In the genomic region with DNA sequence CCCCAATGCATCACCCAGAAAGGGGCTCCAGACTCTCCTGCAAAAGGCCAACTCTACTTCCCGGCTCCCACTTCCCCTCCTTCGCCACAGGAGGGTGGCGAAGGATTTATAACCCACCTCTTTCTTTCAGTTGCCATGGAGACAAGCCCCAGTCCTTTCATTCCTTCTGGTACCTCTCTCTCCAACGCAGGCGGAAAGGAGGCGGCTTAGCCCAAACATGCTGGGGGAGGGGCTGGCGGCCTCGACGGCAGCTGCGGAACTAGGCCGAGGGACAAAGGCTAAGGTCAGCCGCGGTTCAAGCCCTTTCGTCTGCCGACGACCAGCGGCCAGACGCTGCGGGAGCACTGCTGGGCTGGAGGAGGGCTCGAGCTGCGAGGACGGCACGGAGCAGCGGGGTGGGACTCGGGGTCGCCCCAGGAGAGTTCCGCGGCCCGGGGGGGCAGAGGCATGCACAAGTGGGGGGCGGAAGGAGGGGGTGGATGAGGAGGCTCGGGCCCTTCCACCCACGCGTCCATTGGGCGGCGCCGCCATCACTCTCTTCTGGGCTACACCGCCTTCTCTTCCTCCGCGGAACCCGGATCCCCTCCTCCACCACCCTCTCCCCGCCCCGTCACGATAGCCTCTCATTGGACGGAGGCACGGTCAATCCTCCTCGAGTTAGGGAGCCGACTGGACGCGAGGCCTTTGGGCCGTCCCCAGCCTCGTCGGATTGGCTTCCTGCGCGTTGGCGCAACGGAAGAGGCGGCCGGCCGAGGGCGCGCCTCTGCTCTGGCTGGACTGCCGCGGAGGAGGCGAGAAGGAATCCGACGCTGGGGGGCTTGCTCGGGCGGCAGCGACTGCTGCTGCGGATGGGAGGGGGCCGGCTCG, we compare ENCODE assay signal across 1 cellular context.
TF ChIP-seq lines count a peak whose summit lies in the region.

A gene (plus strand): TSS at position 766 of the 867 bp plus-strand sequence.

TF ChIP-seq in HepG2, 621 proteins besides CTCF, POLR2A, EP300 and RAD21 (continued from another document and continues in another):
- TF ChIP-seq, protein P1, sequence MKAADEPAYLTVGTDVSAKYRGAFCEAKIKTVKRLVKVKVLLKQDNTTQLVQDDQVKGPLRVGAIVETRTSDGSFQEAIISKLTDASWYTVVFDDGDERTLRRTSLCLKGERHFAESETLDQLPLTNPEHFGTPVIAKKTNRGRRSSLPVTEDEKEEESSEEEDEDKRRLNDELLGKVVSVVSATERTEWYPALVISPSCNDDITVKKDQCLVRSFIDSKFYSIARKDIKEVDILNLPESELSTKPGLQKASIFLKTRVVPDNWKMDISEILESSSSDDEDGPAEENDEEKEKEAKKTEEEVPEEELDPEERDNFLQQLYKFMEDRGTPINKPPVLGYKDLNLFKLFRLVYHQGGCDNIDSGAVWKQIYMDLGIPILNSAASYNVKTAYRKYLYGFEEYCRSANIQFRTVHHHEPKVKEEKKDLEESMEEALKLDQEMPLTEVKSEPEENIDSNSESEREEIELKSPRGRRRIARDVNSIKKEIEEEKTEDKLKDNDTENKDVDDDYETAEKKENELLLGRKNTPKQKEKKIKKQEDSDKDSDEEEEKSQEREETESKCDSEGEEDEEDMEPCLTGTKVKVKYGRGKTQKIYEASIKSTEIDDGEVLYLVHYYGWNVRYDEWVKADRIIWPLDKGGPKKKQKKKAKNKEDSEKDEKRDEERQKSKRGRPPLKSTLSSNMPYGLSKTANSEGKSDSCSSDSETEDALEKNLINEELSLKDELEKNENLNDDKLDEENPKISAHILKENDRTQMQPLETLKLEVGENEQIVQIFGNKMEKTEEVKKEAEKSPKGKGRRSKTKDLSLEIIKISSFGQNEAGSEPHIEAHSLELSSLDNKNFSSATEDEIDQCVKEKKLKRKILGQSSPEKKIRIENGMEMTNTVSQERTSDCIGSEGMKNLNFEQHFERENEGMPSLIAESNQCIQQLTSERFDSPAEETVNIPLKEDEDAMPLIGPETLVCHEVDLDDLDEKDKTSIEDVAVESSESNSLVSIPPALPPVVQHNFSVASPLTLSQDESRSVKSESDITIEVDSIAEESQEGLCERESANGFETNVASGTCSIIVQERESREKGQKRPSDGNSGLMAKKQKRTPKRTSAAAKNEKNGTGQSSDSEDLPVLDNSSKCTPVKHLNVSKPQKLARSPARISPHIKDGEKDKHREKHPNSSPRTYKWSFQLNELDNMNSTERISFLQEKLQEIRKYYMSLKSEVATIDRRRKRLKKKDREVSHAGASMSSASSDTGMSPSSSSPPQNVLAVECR (CRISPR knock-in tag; IDR thresholded peaks at IDR 0.05; ENCODE audit: borderline replicate concordance), result peak; percentile 99
- TF ChIP-seq ZNF3 (CRISPR knock-in tag; IDR thresholded peaks at IDR 0.05), result peak; percentile 16; the same call in 1 of the 2 replicates
- peak; percentile 92; the same call in 1 of the 2 replicates for TF ChIP-seq MZF1 (CRISPR knock-in tag; IDR thresholded peaks at IDR 0.05; ENCODE audit: borderline replicate concordance)
- TF ChIP-seq ZFP1 (CRISPR knock-in tag; IDR thresholded peaks at IDR 0.05), result no peak; the same call in 1 of the 2 replicates
- TF ChIP-seq, protein P2, sequence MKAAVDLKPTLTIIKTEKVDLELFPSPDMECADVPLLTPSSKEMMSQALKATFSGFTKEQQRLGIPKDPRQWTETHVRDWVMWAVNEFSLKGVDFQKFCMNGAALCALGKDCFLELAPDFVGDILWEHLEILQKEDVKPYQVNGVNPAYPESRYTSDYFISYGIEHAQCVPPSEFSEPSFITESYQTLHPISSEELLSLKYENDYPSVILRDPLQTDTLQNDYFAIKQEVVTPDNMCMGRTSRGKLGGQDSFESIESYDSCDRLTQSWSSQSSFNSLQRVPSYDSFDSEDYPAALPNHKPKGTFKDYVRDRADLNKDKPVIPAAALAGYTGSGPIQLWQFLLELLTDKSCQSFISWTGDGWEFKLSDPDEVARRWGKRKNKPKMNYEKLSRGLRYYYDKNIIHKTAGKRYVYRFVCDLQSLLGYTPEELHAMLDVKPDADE (CRISPR knock-in tag; IDR thresholded peaks at IDR 0.05), result no peak; the same call in 1 of the 2 replicates
- peak; percentile 85 for TF ChIP-seq ZC3H13 (CRISPR knock-in tag; IDR thresholded peaks at IDR 0.05)
- peak; percentile 38; the same call in 1 of the 2 replicates for TF ChIP-seq ZNF614 (CRISPR knock-in tag; IDR thresholded peaks at IDR 0.05; ENCODE audit: borderline replicate concordance)
- no peak for TF ChIP-seq KAT2B (IDR thresholded peaks at IDR 0.05; ENCODE audit: borderline replicate concordance, low read depth, low read length)
- TF ChIP-seq, protein P3, sequence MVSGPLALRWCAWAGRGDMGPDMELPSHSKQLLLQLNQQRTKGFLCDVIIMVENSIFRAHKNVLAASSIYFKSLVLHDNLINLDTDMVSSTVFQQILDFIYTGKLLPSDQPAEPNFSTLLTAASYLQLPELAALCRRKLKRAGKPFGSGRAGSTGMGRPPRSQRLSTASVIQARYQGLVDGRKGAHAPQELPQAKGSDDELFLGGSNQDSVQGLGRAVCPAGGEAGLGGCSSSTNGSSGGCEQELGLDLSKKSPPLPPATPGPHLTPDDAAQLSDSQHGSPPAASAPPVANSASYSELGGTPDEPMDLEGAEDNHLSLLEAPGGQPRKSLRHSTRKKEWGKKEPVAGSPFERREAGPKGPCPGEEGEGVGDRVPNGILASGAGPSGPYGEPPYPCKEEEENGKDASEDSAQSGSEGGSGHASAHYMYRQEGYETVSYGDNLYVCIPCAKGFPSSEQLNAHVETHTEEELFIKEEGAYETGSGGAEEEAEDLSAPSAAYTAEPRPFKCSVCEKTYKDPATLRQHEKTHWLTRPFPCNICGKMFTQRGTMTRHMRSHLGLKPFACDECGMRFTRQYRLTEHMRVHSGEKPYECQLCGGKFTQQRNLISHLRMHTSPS (CRISPR knock-in tag; IDR thresholded peaks at IDR 0.05; ENCODE audit: low read depth), result no peak
- peak; percentile 86 for TF ChIP-seq ZSCAN31 (CRISPR knock-in tag; IDR thresholded peaks at IDR 0.05; ENCODE audit: low read depth)
- TF ChIP-seq, protein P4, sequence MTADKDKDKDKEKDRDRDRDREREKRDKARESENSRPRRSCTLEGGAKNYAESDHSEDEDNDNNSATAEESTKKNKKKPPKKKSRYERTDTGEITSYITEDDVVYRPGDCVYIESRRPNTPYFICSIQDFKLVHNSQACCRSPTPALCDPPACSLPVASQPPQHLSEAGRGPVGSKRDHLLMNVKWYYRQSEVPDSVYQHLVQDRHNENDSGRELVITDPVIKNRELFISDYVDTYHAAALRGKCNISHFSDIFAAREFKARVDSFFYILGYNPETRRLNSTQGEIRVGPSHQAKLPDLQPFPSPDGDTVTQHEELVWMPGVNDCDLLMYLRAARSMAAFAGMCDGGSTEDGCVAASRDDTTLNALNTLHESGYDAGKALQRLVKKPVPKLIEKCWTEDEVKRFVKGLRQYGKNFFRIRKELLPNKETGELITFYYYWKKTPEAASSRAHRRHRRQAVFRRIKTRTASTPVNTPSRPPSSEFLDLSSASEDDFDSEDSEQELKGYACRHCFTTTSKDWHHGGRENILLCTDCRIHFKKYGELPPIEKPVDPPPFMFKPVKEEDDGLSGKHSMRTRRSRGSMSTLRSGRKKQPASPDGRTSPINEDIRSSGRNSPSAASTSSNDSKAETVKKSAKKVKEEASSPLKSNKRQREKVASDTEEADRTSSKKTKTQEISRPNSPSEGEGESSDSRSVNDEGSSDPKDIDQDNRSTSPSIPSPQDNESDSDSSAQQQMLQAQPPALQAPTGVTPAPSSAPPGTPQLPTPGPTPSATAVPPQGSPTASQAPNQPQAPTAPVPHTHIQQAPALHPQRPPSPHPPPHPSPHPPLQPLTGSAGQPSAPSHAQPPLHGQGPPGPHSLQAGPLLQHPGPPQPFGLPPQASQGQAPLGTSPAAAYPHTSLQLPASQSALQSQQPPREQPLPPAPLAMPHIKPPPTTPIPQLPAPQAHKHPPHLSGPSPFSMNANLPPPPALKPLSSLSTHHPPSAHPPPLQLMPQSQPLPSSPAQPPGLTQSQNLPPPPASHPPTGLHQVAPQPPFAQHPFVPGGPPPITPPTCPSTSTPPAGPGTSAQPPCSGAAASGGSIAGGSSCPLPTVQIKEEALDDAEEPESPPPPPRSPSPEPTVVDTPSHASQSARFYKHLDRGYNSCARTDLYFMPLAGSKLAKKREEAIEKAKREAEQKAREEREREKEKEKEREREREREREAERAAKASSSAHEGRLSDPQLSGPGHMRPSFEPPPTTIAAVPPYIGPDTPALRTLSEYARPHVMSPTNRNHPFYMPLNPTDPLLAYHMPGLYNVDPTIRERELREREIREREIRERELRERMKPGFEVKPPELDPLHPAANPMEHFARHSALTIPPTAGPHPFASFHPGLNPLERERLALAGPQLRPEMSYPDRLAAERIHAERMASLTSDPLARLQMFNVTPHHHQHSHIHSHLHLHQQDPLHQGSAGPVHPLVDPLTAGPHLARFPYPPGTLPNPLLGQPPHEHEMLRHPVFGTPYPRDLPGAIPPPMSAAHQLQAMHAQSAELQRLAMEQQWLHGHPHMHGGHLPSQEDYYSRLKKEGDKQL (CRISPR knock-in tag; IDR thresholded peaks at IDR 0.05; ENCODE audit: low read depth), result peak; percentile 71; the same call in 1 of the 2 replicates
- TF ChIP-seq, protein P5, sequence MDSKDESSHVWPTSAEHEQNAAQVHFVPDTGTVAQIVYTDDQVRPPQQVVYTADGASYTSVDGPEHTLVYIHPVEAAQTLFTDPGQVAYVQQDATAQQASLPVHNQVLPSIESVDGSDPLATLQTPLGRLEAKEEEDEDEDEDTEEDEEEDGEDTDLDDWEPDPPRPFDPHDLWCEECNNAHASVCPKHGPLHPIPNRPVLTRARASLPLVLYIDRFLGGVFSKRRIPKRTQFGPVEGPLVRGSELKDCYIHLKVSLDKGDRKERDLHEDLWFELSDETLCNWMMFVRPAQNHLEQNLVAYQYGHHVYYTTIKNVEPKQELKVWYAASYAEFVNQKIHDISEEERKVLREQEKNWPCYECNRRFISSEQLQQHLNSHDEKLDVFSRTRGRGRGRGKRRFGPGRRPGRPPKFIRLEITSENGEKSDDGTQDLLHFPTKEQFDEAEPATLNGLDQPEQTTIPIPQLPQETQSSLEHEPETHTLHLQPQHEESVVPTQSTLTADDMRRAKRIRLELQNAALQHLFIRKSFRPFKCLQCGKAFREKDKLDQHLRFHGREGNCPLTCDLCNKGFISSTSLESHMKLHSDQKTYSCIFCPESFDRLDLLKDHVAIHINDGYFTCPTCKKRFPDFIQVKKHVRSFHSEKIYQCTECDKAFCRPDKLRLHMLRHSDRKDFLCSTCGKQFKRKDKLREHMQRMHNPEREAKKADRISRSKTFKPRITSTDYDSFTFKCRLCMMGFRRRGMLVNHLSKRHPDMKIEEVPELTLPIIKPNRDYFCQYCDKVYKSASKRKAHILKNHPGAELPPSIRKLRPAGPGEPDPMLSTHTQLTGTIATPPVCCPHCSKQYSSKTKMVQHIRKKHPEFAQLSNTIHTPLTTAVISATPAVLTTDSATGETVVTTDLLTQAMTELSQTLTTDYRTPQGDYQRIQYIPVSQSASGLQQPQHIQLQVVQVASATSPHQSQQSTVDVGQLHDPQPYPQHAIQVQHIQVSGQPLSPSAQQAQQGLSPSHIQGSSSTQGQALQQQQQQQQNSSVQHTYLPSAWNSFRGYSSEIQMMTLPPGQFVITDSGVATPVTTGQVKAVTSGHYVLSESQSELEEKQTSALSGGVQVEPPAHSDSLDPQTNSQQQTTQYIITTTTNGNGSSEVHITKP (CRISPR knock-in tag; IDR thresholded peaks at IDR 0.05; ENCODE audit: low read depth), result 0 out of 2 replicates have a peak, but pooled peaks have one; percentile 16
- TF ChIP-seq, protein P6, sequence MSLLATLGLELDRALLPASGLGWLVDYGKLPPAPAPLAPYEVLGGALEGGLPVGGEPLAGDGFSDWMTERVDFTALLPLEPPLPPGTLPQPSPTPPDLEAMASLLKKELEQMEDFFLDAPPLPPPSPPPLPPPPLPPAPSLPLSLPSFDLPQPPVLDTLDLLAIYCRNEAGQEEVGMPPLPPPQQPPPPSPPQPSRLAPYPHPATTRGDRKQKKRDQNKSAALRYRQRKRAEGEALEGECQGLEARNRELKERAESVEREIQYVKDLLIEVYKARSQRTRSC (CRISPR knock-in tag; IDR thresholded peaks at IDR 0.05; ENCODE audit: low read depth), result no peak
- TF ChIP-seq, protein P7, sequence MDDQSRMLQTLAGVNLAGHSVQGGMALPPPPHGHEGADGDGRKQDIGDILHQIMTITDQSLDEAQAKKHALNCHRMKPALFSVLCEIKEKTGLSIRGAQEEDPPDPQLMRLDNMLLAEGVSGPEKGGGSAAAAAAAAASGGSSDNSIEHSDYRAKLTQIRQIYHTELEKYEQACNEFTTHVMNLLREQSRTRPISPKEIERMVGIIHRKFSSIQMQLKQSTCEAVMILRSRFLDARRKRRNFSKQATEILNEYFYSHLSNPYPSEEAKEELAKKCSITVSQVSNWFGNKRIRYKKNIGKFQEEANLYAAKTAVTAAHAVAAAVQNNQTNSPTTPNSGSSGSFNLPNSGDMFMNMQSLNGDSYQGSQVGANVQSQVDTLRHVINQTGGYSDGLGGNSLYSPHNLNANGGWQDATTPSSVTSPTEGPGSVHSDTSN (CRISPR knock-in tag; IDR thresholded peaks at IDR 0.05; ENCODE audit: borderline replicate concordance), result peak; percentile 98; the same call in 1 of the 2 replicates
- peak; percentile 90 for TF ChIP-seq PHF20 (CRISPR knock-in tag; IDR thresholded peaks at IDR 0.05)
- no peak for TF ChIP-seq ZFP37 (CRISPR knock-in tag; IDR thresholded peaks at IDR 0.05; ENCODE audit: borderline replicate concordance)
- peak; percentile 90; the same call in 1 of the 2 replicates for TF ChIP-seq ZNF713 (CRISPR knock-in tag; IDR thresholded peaks at IDR 0.05)
- TF ChIP-seq, protein P8, sequence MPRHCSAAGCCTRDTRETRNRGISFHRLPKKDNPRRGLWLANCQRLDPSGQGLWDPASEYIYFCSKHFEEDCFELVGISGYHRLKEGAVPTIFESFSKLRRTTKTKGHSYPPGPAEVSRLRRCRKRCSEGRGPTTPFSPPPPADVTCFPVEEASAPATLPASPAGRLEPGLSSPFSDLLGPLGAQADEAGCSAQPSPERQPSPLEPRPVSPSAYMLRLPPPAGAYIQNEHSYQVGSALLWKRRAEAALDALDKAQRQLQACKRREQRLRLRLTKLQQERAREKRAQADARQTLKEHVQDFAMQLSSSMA (CRISPR knock-in tag; IDR thresholded peaks at IDR 0.05), result peak; percentile 91; the same call in 1 of the 2 replicates
- TF ChIP-seq, protein P9, sequence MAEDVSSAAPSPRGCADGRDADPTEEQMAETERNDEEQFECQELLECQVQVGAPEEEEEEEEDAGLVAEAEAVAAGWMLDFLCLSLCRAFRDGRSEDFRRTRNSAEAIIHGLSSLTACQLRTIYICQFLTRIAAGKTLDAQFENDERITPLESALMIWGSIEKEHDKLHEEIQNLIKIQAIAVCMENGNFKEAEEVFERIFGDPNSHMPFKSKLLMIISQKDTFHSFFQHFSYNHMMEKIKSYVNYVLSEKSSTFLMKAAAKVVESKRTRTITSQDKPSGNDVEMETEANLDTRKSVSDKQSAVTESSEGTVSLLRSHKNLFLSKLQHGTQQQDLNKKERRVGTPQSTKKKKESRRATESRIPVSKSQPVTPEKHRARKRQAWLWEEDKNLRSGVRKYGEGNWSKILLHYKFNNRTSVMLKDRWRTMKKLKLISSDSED (CRISPR knock-in tag; IDR thresholded peaks at IDR 0.05), result no peak
- TF ChIP-seq, protein P10, sequence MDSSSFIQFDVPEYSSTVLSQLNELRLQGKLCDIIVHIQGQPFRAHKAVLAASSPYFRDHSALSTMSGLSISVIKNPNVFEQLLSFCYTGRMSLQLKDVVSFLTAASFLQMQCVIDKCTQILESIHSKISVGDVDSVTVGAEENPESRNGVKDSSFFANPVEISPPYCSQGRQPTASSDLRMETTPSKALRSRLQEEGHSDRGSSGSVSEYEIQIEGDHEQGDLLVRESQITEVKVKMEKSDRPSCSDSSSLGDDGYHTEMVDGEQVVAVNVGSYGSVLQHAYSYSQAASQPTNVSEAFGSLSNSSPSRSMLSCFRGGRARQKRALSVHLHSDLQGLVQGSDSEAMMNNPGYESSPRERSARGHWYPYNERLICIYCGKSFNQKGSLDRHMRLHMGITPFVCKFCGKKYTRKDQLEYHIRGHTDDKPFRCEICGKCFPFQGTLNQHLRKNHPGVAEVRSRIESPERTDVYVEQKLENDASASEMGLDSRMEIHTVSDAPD (CRISPR knock-in tag; IDR thresholded peaks at IDR 0.05), result peak; percentile 66; the same call in 1 of the 2 replicates
